Comparison of ENCODE assay signal across 1 cellular context in the genomic region with DNA sequence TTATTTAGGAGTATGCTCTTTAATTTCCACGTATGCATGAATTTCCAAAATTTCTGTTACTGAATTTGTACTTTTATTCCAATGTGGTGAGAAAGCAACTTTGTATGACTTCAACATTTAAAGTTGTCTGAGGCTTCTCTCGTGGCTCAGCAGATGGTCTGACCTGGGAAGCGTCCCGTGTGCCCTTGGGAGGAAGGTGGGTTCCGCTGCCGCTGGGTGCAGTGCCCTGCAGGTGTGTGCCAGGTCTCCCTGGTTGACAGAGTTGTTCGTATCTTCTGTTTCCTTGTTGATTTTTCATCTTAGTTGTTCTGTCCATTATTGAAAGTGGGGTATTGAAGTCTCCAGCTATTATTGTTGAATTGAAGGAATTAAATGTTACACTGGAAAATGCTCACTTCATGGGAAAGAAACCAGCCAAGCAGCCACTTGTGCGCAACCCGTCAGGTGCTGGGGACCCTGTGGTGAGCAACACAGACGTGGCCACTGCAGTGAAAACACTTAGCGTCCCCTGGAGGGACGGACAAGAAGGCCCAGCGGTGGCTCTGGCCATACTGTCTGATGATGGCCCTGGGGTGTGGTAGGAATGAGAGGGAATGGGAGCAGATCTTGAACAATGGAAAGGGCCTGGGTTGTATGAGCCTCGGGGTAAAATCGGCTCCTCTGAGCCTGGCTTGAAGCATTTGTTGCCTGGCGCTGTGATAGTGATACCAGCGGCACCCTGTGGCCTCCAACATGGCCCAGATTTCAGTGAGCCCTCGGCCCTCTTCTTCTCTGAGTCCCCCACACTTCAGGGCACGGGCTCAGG.
TF ChIP-seq lines count a peak whose summit lies in the region.

No MANE protein-coding gene starts in this region.

TF ChIP-seq in K562, 482 proteins besides CTCF, POLR2A, EP300 and RAD21:
- TF ChIP-seq SMARCA4 (IDR thresholded peaks at IDR 0.05) (no peak), ZNF146 (CRISPR knock-in tag; IDR thresholded peaks at IDR 0.05; ENCODE audit: unreplicated experiment) (no peak), EWSR1 (IDR thresholded peaks at IDR 0.05; ENCODE audit: borderline replicate concordance, low read depth, partially characterized antibody) (no peak), CSDE1 (IDR thresholded peaks at IDR 0.05) (no peak), FIP1L1 (IDR thresholded peaks at IDR 0.05; ENCODE audit: low read depth, low read length, poor library complexity, severe bottlenecking) (no peak), KLF6 (CRISPR knock-in tag; IDR thresholded peaks at IDR 0.05; ENCODE audit: borderline replicate concordance) (no peak), ELF2 (CRISPR knock-in tag; IDR thresholded peaks at IDR 0.05) (no peak), MCM3 (IDR thresholded peaks at IDR 0.05) (no peak), CBX5 (IDR thresholded peaks at IDR 0.05; ENCODE audit: borderline replicate concordance, low read depth) (no peak)
- TF ChIP-seq, protein P1, sequence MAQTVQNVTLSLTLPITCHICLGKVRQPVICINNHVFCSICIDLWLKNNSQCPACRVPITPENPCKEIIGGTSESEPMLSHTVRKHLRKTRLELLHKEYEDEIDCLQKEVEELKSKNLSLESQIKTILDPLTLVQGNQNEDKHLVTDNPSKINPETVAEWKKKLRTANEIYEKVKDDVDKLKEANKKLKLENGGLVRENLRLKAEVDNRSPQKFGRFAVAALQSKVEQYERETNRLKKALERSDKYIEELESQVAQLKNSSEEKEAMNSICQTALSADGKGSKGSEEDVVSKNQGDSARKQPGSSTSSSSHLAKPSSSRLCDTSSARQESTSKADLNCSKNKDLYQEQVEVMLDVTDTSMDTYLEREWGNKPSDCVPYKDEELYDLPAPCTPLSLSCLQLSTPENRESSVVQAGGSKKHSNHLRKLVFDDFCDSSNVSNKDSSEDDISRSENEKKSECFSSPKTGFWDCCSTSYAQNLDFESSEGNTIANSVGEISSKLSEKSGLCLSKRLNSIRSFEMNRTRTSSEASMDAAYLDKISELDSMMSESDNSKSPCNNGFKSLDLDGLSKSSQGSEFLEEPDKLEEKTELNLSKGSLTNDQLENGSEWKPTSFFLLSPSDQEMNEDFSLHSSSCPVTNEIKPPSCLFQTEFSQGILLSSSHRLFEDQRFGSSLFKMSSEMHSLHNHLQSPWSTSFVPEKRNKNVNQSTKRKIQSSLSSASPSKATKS (CRISPR knock-in tag; IDR thresholded peaks at IDR 0.05) = no peak
- TF ChIP-seq, protein P2, sequence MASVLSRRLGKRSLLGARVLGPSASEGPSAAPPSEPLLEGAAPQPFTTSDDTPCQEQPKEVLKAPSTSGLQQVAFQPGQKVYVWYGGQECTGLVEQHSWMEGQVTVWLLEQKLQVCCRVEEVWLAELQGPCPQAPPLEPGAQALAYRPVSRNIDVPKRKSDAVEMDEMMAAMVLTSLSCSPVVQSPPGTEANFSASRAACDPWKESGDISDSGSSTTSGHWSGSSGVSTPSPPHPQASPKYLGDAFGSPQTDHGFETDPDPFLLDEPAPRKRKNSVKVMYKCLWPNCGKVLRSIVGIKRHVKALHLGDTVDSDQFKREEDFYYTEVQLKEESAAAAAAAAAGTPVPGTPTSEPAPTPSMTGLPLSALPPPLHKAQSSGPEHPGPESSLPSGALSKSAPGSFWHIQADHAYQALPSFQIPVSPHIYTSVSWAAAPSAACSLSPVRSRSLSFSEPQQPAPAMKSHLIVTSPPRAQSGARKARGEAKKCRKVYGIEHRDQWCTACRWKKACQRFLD (CRISPR knock-in tag; IDR thresholded peaks at IDR 0.05) = no peak
- TF ChIP-seq, protein P3, sequence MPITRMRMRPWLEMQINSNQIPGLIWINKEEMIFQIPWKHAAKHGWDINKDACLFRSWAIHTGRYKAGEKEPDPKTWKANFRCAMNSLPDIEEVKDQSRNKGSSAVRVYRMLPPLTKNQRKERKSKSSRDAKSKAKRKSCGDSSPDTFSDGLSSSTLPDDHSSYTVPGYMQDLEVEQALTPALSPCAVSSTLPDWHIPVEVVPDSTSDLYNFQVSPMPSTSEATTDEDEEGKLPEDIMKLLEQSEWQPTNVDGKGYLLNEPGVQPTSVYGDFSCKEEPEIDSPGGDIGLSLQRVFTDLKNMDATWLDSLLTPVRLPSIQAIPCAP (CRISPR knock-in tag; IDR thresholded peaks at IDR 0.05; ENCODE audit: borderline replicate concordance) = no peak
